Comparison of ENCODE assay signal across 8 cellular contexts in genomic region chr18:12307871-12308385, GRCh38. TPM values are rescaled to one million over a fixed set of nuclear protein-coding genes. Genes with fewer than 3 reads are reported as not detected.
DNase-seq lines count a peak whose midpoint lies in the region; ATAC-seq and TF ChIP-seq lines count a peak whose summit lies in the region.

TSS of gene TUBB6 (plus strand) at chr18:12308241. CDS start at chr18:12308293, 52 bp downstream.

- H3K4me1 Mint-ChIP-seq in activated CD4-positive, alpha-beta T cell treated with anti-CD3 and anti-CD28 coated beads, Interleukin-2, amount 10 ng/mL, durations not matched to agents 24 days and 14 days: peaks cover 16% of the 10 kb centered on the region
- H3K4me1 Mint-ChIP-seq in activated T-cell treated with anti-CD3 and anti-CD28 coated beads, Interleukin-2, amount 50 U/mL, for 72 hours (ENCODE audit: low read depth): peaks cover 10% of the 10 kb centered on the region

- peaks cover 35% of the 10 kb centered on the region for H3K27me3 Mint-ChIP-seq in activated CD4-positive, alpha-beta T cell treated with anti-CD3 and anti-CD28 coated beads, Interleukin-2, amount 10 ng/mL, durations not matched to agents 24 days and 14 days
- peaks cover 54% of the 10 kb centered on the region for H3K27me3 Mint-ChIP-seq in activated T-cell treated with anti-CD3 and anti-CD28 coated beads, Interleukin-2, amount 50 U/mL, for 72 hours (ENCODE audit: low read depth)

- peak within 1 kb of the TSS; percentile 82 for H2AFZ ChIP-seq in osteoblast (ENCODE audit: low read length)

- peak within 1 kb of the TSS; percentile 78 for H3K27ac Mint-ChIP-seq in activated CD4-positive, alpha-beta T cell treated with anti-CD3 and anti-CD28 coated beads, Interleukin-2, amount 10 ng/mL, durations not matched to agents 24 days and 14 days
- no peak within 1 kb of the TSS for H3K27ac Mint-ChIP-seq in activated T-cell treated with anti-CD3 and anti-CD28 coated beads, Interleukin-2, amount 50 U/mL, for 72 hours

- H3K36me3 ChIP-seq in HAP-1 (replicated peaks) (peaks cover 34% of the 10 kb centered on the region), osteoblast (ENCODE audit: insufficient read depth, low read length) (peaks cover 32% of the 10 kb centered on the region)

- intact Hi-C loops in activated CD4-positive, alpha-beta T cell treated with anti-CD3 and anti-CD28 coated beads, Interleukin-2, amount 10 ng/mL, durations not matched to agents 24 days and 14 days (cut with micrococcal nuclease): loop anchor here (1.0 to 2.0 kb wide), 3 partner anchors 69 to 399 kb away; partner anchors contain the start of genes AFG3L2, MPPE1 and SPIRE1

- H3K27me3 ChIP-seq in HAP-1 (ENCODE audit: low read depth) (no peaks in the 10 kb centered on the region), osteoblast (ENCODE audit: insufficient read depth, low read length) (no peaks in the 10 kb centered on the region)

- H3K4me2 ChIP-seq in osteoblast (ENCODE audit: insufficient read depth, low read length): peak within 1 kb of the TSS; percentile 94

- H3K4me3 Mint-ChIP-seq in activated CD4-positive, alpha-beta T cell treated with anti-CD3 and anti-CD28 coated beads, Interleukin-2, amount 10 ng/mL, durations not matched to agents 24 days and 14 days: peak within 1 kb of the TSS; percentile 85
- H3K4me3 Mint-ChIP-seq in activated T-cell treated with anti-CD3 and anti-CD28 coated beads, Interleukin-2, amount 50 U/mL, for 72 hours: peak within 1 kb of the TSS; percentile 89

- peaks cover 62% of the 10 kb centered on the region for H3K79me2 ChIP-seq in osteoblast (ENCODE audit: insufficient read depth, low read length)

- peak within 1 kb of the TSS; percentile 87 for H3K27ac ChIP-seq in osteoblast (ENCODE audit: low read depth, low read length)

- H3K4me3 ChIP-seq in HAP-1: peak within 1 kb of the TSS; percentile 63
- peak within 1 kb of the TSS; percentile 95 for H3K4me3 ChIP-seq in osteoblast (ENCODE audit: insufficient read depth, low read length)

- DNase-seq in activated CD4-positive, alpha-beta T cell treated with anti-CD3 and anti-CD28 coated beads, Interleukin-2, amount 10 ng/mL, durations not matched to agents 24 days and 14 days: peak; percentile 85
- DNase-seq in activated CD4-positive, alpha-beta T cell treated with anti-CD3 and anti-CD28 coated beads, Interleukin-2, amount 50 U/mL, for 4 hours: no peak
- peak; percentile 44 to 82 for DNase-seq in HAP-1 (ENCODE audit: low spot score in 2 of 2)
- peak; percentile 40 for DNase-seq in MV-4-11 (lab: John Stamatoyannopoulos, UW)
- DNase-seq in activated T-cell treated with anti-CD3 and anti-CD28 coated beads, Interleukin-2, amount 50 U/mL, for 72 hours: peak; percentile 66 to 70
- DNase-seq in germinal center (ENCODE audit: low spot score): peak; percentile 54
- DNase-seq in osteoblast (ENCODE audit: insufficient read length, low spot score, missing footprints): peak; percentile 99
- no peak for DNase-seq in middle frontal gyrus (ENCODE audit: extremely low spot score, low spot score)

- H3K36me3 Mint-ChIP-seq in activated CD4-positive, alpha-beta T cell treated with anti-CD3 and anti-CD28 coated beads, Interleukin-2, amount 10 ng/mL, durations not matched to agents 24 days and 14 days (ENCODE audit: low read depth): peaks cover 23% of the 10 kb centered on the region
- peaks cover 6 to 10% of the 10 kb centered on the region in 2 donors for H3K36me3 Mint-ChIP-seq in activated T-cell treated with anti-CD3 and anti-CD28 coated beads, Interleukin-2, amount 50 U/mL, for 72 hours (ENCODE audit: insufficient read depth in 2 of 2)

- H3K9me3 Mint-ChIP-seq in activated CD4-positive, alpha-beta T cell treated with anti-CD3 and anti-CD28 coated beads, Interleukin-2, amount 10 ng/mL, durations not matched to agents 24 days and 14 days: peaks cover 4% of the 10 kb centered on the region
- H3K9me3 Mint-ChIP-seq in activated T-cell treated with anti-CD3 and anti-CD28 coated beads, Interleukin-2, amount 50 U/mL, for 72 hours: peaks cover 0 to under 1% of the 10 kb centered on the region in 2 donors

- H3K9me3 ChIP-seq in HAP-1 (peaks cover 15% of the 10 kb centered on the region), osteoblast (ENCODE audit: low read depth, low read length) (peaks cover 2% of the 10 kb centered on the region)

- in situ Hi-C loops in HAP-1 (cut with MboI; ENCODE audit: low sequenced_read_pairs): no loop called here

- ATAC-seq in activated T-cell treated with anti-CD3 and anti-CD28 coated beads, Interleukin-2, amount 50 U/mL, for 72 hours (replicated peaks in 1 of 2): peak; percentile 81 to 87

- no peak for TF ChIP-seq CTCF in osteoblast (IDR thresholded peaks at IDR 0.05; ENCODE audit: extremely low read depth, low read depth, low read length)

- peaks cover 26% of the 10 kb centered on the region for H4K20me1 ChIP-seq in osteoblast (ENCODE audit: insufficient read depth, low read length)

- H3K4me1 ChIP-seq in HAP-1: peaks cover 6% of the 10 kb centered on the region
- H3K4me1 ChIP-seq in osteoblast (ENCODE audit: insufficient read depth, low read length): peaks cover 14% of the 10 kb centered on the region

RNA-seq across cellular contexts. Expression of gene TUBB6, which starts in this region (rescaled TPM):
- total RNA-seq in activated CD4-positive, alpha-beta T cell treated with anti-CD3 and anti-CD28 coated beads, Interleukin-2, amount 10 ng/mL, durations not matched to agents 24 days and 14 days: 36.6 and 40.2 TPM in 2 replicates
- total RNA-seq in activated T-cell treated with anti-CD3 and anti-CD28 coated beads, Interleukin-2, amount 50 U/mL, for 72 hours: 1 to 10 TPM; 4.3 to 5.2 TPM
- total RNA-seq in osteoblast: 312 and 425 TPM in 2 replicates

Comparison
In these comparisons a context has a peak if more than half of its experiments do, and no peak if none do; other contexts are left out.
1. DNase-seq: peak in activated CD4-positive, alpha-beta T cell treated with anti-CD3 and anti-CD28 coated beads, Interleukin-2, amount 10 ng/mL, durations not matched to agents 24 days and 14 days (single experiment), HAP-1 (2 of 2), MV-4-11 (single experiment), activated T-cell treated with anti-CD3 and anti-CD28 coated beads, Interleukin-2, amount 50 U/mL, for 72 hours (2 of 2), germinal center (single experiment) and osteoblast (single experiment); none in activated CD4-positive, alpha-beta T cell treated with anti-CD3 and anti-CD28 coated beads, Interleukin-2, amount 50 U/mL, for 4 hours (0 of 2) and middle frontal gyrus (single experiment).